In genomic region chr10:113127285-113128283, GRCh38 we compare ENCODE assay signal across 1 cellular context.
A peak's percentile ranks its signal among the peaks of the same experiment; 100 is the strongest.
TF ChIP-seq lines count a peak whose summit lies in the region.

No MANE protein-coding gene starts in this region.

TF ChIP-seq in H1, 55 proteins besides CTCF, POLR2A, EP300 and RAD21:
- TF ChIP-seq SP2 (IDR thresholded peaks at IDR 0.05; ENCODE audit: low read length) (no peak), HDAC6 (IDR thresholded peaks at IDR 0.05; ENCODE audit: low read depth, low read length) (no peak), CHD7 (IDR thresholded peaks at IDR 0.05; ENCODE audit: insufficient replicate concordance, low read length) (peak; percentile 40), MAFK (IDR thresholded peaks at IDR 0.05; ENCODE audit: low read depth, low read length) (peak; percentile 35; the same call in 1 of the 2 replicates), CREB1 (IDR thresholded peaks at IDR 0.05) (no peak), ATF3 (IDR thresholded peaks at IDR 0.05; ENCODE audit: insufficient read depth, low read depth, low read length) (no peak), HDAC2 (IDR thresholded peaks at IDR 0.05; ENCODE audit: borderline replicate concordance in 1 of 2, low read depth in 2 of 2, low read length in 2 of 2) (no peak)
